In the genomic region with DNA sequence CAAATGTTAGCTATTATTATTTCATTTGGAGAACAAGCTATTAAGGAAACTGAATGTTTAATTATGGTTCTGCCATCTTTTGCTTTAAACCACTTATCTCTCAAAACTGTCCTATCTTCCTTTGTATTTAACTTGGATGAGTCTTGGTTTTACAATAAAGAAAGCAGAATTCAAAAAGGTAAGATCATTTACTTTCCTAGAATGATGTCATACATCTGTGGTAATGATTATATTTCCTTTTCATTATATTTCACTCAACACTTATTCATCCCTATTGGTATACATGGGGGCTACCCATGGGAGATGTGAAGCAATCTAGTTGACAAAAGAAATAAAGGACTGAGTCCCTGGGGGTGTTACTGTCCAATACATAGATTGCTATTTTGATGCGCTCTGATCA, we compare ENCODE assay signal across 2 cellular contexts.
TF ChIP-seq lines count a peak whose summit lies in the region.

No MANE protein-coding gene starts in this region.

TF ChIP-seq in HepG2, 621 proteins besides CTCF, POLR2A, EP300 and RAD21:
- TF ChIP-seq ATF7 (IDR thresholded peaks at IDR 0.05): peak; percentile 63
- TF ChIP-seq ATF7 (CRISPR knock-in tag; IDR thresholded peaks at IDR 0.05): no peak
- no peak for TF ChIP-seq RXRB (CRISPR knock-in tag; IDR thresholded peaks at IDR 0.05; ENCODE audit: borderline replicate concordance)

TF ChIP-seq in GM12878, 131 proteins besides CTCF, POLR2A, EP300 and RAD21:
- no peak for TF ChIP-seq TCF7 (IDR thresholded peaks at IDR 0.05; ENCODE audit: borderline replicate concordance)
- TF ChIP-seq ZNF274 (IDR thresholded peaks at IDR 0.05; ENCODE audit: insufficient read depth, insufficient read length): no peak
- no peak for TF ChIP-seq JUND (IDR thresholded peaks at IDR 0.05; ENCODE audit: low read depth, low read length)
- TF ChIP-seq RUNX3 (IDR thresholded peaks at IDR 0.05; ENCODE audit: low read length): peak; percentile 29; the same call in 1 of the 2 replicates
- peak; percentile 25; the same call in 1 of the 2 replicates for TF ChIP-seq JUNB (IDR thresholded peaks at IDR 0.05)
- TF ChIP-seq, protein P1, sequence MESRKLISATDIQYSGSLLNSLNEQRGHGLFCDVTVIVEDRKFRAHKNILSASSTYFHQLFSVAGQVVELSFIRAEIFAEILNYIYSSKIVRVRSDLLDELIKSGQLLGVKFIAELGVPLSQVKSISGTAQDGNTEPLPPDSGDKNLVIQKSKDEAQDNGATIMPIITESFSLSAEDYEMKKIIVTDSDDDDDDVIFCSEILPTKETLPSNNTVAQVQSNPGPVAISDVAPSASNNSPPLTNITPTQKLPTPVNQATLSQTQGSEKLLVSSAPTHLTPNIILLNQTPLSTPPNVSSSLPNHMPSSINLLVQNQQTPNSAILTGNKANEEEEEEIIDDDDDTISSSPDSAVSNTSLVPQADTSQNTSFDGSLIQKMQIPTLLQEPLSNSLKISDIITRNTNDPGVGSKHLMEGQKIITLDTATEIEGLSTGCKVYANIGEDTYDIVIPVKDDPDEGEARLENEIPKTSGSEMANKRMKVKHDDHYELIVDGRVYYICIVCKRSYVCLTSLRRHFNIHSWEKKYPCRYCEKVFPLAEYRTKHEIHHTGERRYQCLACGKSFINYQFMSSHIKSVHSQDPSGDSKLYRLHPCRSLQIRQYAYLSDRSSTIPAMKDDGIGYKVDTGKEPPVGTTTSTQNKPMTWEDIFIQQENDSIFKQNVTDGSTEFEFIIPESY (IDR thresholded peaks at IDR 0.05): no peak
- no peak for TF ChIP-seq CHD4 (IDR thresholded peaks at IDR 0.05)
- TF ChIP-seq, protein P2, sequence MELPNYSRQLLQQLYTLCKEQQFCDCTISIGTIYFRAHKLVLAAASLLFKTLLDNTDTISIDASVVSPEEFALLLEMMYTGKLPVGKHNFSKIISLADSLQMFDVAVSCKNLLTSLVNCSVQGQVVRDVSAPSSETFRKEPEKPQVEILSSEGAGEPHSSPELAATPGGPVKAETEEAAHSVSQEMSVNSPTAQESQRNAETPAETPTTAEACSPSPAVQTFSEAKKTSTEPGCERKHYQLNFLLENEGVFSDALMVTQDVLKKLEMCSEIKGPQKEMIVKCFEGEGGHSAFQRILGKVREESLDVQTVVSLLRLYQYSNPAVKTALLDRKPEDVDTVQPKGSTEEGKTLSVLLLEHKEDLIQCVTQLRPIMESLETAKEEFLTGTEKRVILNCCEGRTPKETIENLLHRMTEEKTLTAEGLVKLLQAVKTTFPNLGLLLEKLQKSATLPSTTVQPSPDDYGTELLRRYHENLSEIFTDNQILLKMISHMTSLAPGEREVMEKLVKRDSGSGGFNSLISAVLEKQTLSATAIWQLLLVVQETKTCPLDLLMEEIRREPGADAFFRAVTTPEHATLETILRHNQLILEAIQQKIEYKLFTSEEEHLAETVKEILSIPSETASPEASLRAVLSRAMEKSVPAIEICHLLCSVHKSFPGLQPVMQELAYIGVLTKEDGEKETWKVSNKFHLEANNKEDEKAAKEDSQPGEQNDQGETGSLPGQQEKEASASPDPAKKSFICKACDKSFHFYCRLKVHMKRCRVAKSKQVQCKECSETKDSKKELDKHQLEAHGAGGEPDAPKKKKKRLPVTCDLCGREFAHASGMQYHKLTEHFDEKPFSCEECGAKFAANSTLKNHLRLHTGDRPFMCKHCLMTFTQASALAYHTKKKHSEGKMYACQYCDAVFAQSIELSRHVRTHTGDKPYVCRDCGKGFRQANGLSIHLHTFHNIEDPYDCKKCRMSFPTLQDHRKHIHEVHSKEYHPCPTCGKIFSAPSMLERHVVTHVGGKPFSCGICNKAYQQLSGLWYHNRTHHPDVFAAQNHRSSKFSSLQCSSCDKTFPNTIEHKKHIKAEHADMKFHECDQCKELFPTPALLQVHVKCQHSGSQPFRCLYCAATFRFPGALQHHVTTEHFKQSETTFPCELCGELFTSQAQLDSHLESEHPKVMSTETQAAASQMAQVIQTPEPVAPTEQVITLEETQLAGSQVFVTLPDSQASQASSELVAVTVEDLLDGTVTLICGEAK (IDR thresholded peaks at IDR 0.05; ENCODE audit: borderline replicate concordance): no peak
- peak; percentile 41; the same call in 1 of the 2 replicates for TF ChIP-seq NFIC (IDR thresholded peaks at IDR 0.05; ENCODE audit: low read depth, low read length)
- TF ChIP-seq ATF7 (IDR thresholded peaks at IDR 0.05; ENCODE audit: low read depth): peak; percentile 74
